In genomic region chr3:108590443-108590842, GRCh38 we compare ENCODE assay signal across 8 cellular contexts. TPM values are rescaled to one million over a fixed set of nuclear protein-coding genes. Genes with fewer than 3 reads are reported as not detected.
DNase-seq lines count a peak whose midpoint lies in the region; ATAC-seq and TF ChIP-seq lines count a peak whose summit lies in the region.

No MANE protein-coding gene starts in this region.

- 20% methylated on average over 4 of the region's 4 CpGs for WGBS in SK-N-SH (ENCODE audit: low lambda C conversion rate)

- H3K9ac ChIP-seq in SK-N-SH (peak overlapping the region; percentile 88; the same call in 1 of the 2 replicates), fibroblast of lung (ENCODE audit: insufficient read depth, low read length) (peak overlapping the region; percentile 89), skeletal muscle satellite cell (ENCODE audit: low read depth, low read length) (peak overlapping the region; percentile 96)

- peak; percentile 2 for DNase-seq in SK-N-SH
- DNase-seq in RKO (ENCODE audit: low spot score) = peak; percentile 42
- DNase-seq in fibroblast of lung (ENCODE audit: low read depth in 2 of 2) = peak in 1 of 2 donors; percentile 8
- DNase-seq in stimulated activated CD4-positive, alpha-beta T cell treated with anti-CD3 and anti-CD28 coated beads, Interleukin-4, amount 100 ng/mL, for 24 hours = no peak
- DNase-seq in putamen (ENCODE audit: low spot score) = no peak

- H2AFZ ChIP-seq in SK-N-SH (ENCODE audit: low read depth) = no peak overlapping the region; the same call in 1 of the 2 replicates
- peak overlapping the region; percentile 26 for H2AFZ ChIP-seq in fibroblast of lung (ENCODE audit: low read length)

- ATAC-seq in SK-N-SH treated with all-trans-retinoic acid at 6 μM for 48 hours (no peak), HG02642 (IDR thresholded peaks at IDR 0.05; ENCODE audit: poor library complexity, unreplicated experiment) (no peak)

- no peak for TF ChIP-seq RAD21 in SK-N-SH (IDR thresholded peaks at IDR 0.05; ENCODE audit: low read length)

- peaks cover 11% of the 10 kb centered on the region for H3F3A ChIP-seq in SK-N-SH (replicated peaks; ENCODE audit: insufficient read depth)

- H3K27ac ChIP-seq in SK-N-SH (ENCODE audit: low read depth in 2 of 2, low read length in 1 of 2) = peak overlapping the region; percentile 25 to 94; a peak in 3 of 4 replicates
- H3K27ac ChIP-seq in fibroblast of lung (ENCODE audit: insufficient read depth, low read length) = peak overlapping the region; percentile 93

- H3K4me1 ChIP-seq in SK-N-SH (ENCODE audit: control insufficient read depth in 1 of 2, insufficient read depth in 2 of 2, low read depth in 1 of 2, low read length in 1 of 2) (peaks cover 0 to 10% of the 10 kb centered on the region in 2 experiments; a peak in 3 of 4 replicates), fibroblast of lung (ENCODE audit: control insufficient read depth, extremely low read depth, insufficient read depth, low read length) (peaks cover 4% of the 10 kb centered on the region), skeletal muscle satellite cell (ENCODE audit: control insufficient read depth, insufficient read depth, low read length) (peaks cover 24% of the 10 kb centered on the region)

- H3K9me3 ChIP-seq in SK-N-SH (no peaks in the 10 kb centered on the region), fibroblast of lung (ENCODE audit: control insufficient read depth, insufficient read depth, low read depth, low read length) (no peaks in the 10 kb centered on the region), skeletal muscle satellite cell (replicated peaks; ENCODE audit: low read length) (no peaks in the 10 kb centered on the region)

- H4K20me1 ChIP-seq in SK-N-SH (ENCODE audit: insufficient read depth) (no peaks in the 10 kb centered on the region), fibroblast of lung (ENCODE audit: control insufficient read depth, extremely low read depth, insufficient read depth, low read length) (no peaks in the 10 kb centered on the region)

- H3K4me3 ChIP-seq in SK-N-SH (ENCODE audit: low read depth in 2 of 2, low read length in 1 of 2) (peak overlapping the region; percentile 85 to 98), fibroblast of lung (replicated peaks in 1 of 4; ENCODE audit: control extremely low read depth in 1 of 4, insufficient read depth in 1 of 4, low read depth in 3 of 4, low read length in 4 of 4) (peak overlapping the region; percentile 67 to 93 (median 78)), skeletal muscle satellite cell (ENCODE audit: low read length) (peak overlapping the region; percentile 94)

- H3K9me2 ChIP-seq in SK-N-SH = no peaks in the 10 kb centered on the region

- H3K27me3 ChIP-seq in SK-N-SH (ENCODE audit: insufficient read depth) (no peaks in the 10 kb centered on the region), fibroblast of lung (ENCODE audit: control insufficient read depth, insufficient read depth, low read length) (no peaks in the 10 kb centered on the region), skeletal muscle satellite cell (ENCODE audit: control insufficient read depth, insufficient read depth, low read length) (no peaks in the 10 kb centered on the region)

- CTCF ChIA-PET in SK-N-SH (lab: Yijun Ruan, JAX) = interaction anchor here (1.1 to 2.3 kb wide), 3 partner anchors 9 to 328 kb away, joined by 3 to 8 read pairs (median 6); no protein-coding TSS in a partner anchor

- POLR2A ChIA-PET in SK-N-SH (lab: Yijun Ruan, JAX) = interaction anchor here (1.3 to 1.4 kb wide), 2 partner anchors 10 to 103 kb away, joined by 3 to 6 read pairs; no protein-coding TSS in a partner anchor

- TF ChIP-seq CTCF in SK-N-SH (IDR thresholded peaks at IDR 0.05) = no peak
- TF ChIP-seq CTCF in fibroblast of lung (conservative IDR thresholded peaks at IDR 0.05 in 1 of 2, IDR thresholded peaks at IDR 0.05 in 1 of 2; ENCODE audit: low read depth in 1 of 2, low read length in 2 of 2) = no peak

- TF ChIP-seq EP300 in SK-N-SH (IDR thresholded peaks at IDR 0.05; ENCODE audit: borderline replicate concordance in 1 of 2, low read depth in 1 of 2, low read length in 1 of 2) = no peak

- peak overlapping the region; percentile 75 for H3K4me2 ChIP-seq in SK-N-SH
- peak overlapping the region; percentile 82 for H3K4me2 ChIP-seq in fibroblast of lung (ENCODE audit: extremely low read depth, insufficient read depth, low read length)
- peak overlapping the region; percentile 83 for H3K4me2 ChIP-seq in skeletal muscle satellite cell (ENCODE audit: low read length)

- H3K79me2 ChIP-seq in SK-N-SH (ENCODE audit: insufficient read depth) = peaks cover 75% of the 10 kb centered on the region
- peaks cover 43% of the 10 kb centered on the region for H3K79me2 ChIP-seq in fibroblast of lung (ENCODE audit: control insufficient read depth, insufficient read depth, low read length)

- H3K36me3 ChIP-seq in SK-N-SH (replicated peaks in 1 of 2; ENCODE audit: control insufficient read depth in 1 of 2, insufficient read depth in 2 of 2, low read length in 1 of 2) = no peaks in the 10 kb centered on the region
- H3K36me3 ChIP-seq in fibroblast of lung (ENCODE audit: control insufficient read depth, insufficient read depth, low read length) = no peaks in the 10 kb centered on the region
- no peaks in the 10 kb centered on the region for H3K36me3 ChIP-seq in skeletal muscle satellite cell (ENCODE audit: insufficient read depth, low read length)

TF ChIP-seq in SK-N-SH, 30 proteins besides CTCF, POLR2A, EP300 and RAD21 (continues in another document):
- TF ChIP-seq SIN3A (IDR thresholded peaks at IDR 0.05; ENCODE audit: borderline replicate concordance, low read depth, low read length) (no peak), ZBTB33 (IDR thresholded peaks at IDR 0.05; ENCODE audit: borderline replicate concordance, low read depth) (no peak), RXRA (IDR thresholded peaks at IDR 0.05; ENCODE audit: borderline replicate concordance, low read depth) (no peak), FOXJ3 (CRISPR knock-in tag; IDR thresholded peaks at IDR 0.05) (no peak)

TF ChIP-seq in SK-N-SH treated with all-trans-retinoic acid at 6 μM for 48 hours, 23 proteins besides CTCF, POLR2A, EP300 and RAD21 (continues in another document):
- TF ChIP-seq ISL1 (CRISPR knock-in tag; IDR thresholded peaks at IDR 0.05) (no peak), TCF4 (CRISPR knock-in tag; IDR thresholded peaks at IDR 0.05; ENCODE audit: borderline replicate concordance) (no peak), PATZ1 (CRISPR knock-in tag; IDR thresholded peaks at IDR 0.05; ENCODE audit: borderline replicate concordance) (no peak), ARNTL (CRISPR knock-in tag; IDR thresholded peaks at IDR 0.05; ENCODE audit: borderline replicate concordance, low read depth) (no peak), CREB5 (CRISPR knock-in tag; IDR thresholded peaks at IDR 0.05; ENCODE audit: low read depth) (no peak), ZNF8 (CRISPR knock-in tag; IDR thresholded peaks at IDR 0.05) (no peak)

RNA-seq across cellular contexts. Expression of gene DZIP3, which starts 0.9 kb away (rescaled TPM):
- polyA plus RNA-seq in SK-N-SH (2012; rRNA removed) (6.3 and 9.2 TPM in 2 replicates), fibroblast of lung (10.2 and 11.0 TPM in 2 replicates)
- 7.0 and 7.1 TPM in 2 replicates for polyA plus RNA-seq in SK-N-SH (2012; cell fraction: cytosol; rRNA removed)
- polyA plus RNA-seq in SK-N-SH (2012; cell fraction: nucleus; rRNA removed) = 10.1 and 19.5 TPM in 2 replicates
- total RNA-seq in fibroblast of lung = 19.3 and 26.4 TPM in 2 replicates
- polyA plus RNA-seq in fibroblast of lung (2012) = 6.9 and 7.1 TPM in 2 replicates
- 0.82 and 1.1 TPM in 2 replicates for polyA minus RNA-seq in fibroblast of lung (ENCODE audit: low replicate concordance)
- 8.3 and 9.9 TPM in 2 replicates for total RNA-seq in skeletal muscle satellite cell (2012; rRNA removed)

RNA-seq across cellular contexts. Expression of gene CIP2A, which starts 1.2 kb away (rescaled TPM):
- polyA plus RNA-seq in SK-N-SH (2012; rRNA removed) (6.9 and 7.1 TPM in 2 replicates), fibroblast of lung (7.9 and 20.2 TPM in 2 replicates)
- polyA plus RNA-seq in SK-N-SH (2012; cell fraction: cytosol; rRNA removed) = 7.8 TPM in 2 replicates
- polyA plus RNA-seq in SK-N-SH (2012; cell fraction: nucleus; rRNA removed) = 11.9 and 12.9 TPM in 2 replicates
- 5.4 and 10.1 TPM in 2 replicates for total RNA-seq in fibroblast of lung
- 5.5 and 14.6 TPM in 2 replicates for polyA plus RNA-seq in fibroblast of lung (2012)
- 5.1 and 17.2 TPM in 2 replicates for polyA minus RNA-seq in fibroblast of lung (ENCODE audit: low replicate concordance)
- total RNA-seq in skeletal muscle satellite cell (2012; rRNA removed) = 18.0 and 18.3 TPM in 2 replicates

Comparison
In these comparisons a context has a peak if more than half of its experiments do, and no peak if none do; other contexts are left out.
1. DNase-seq: peak in SK-N-SH (single experiment) and RKO (single experiment); none in stimulated activated CD4-positive, alpha-beta T cell treated with anti-CD3 and anti-CD28 coated beads, Interleukin-4, amount 100 ng/mL, for 24 hours (single experiment) and putamen (single experiment).
2. Peak in every context shown above with its lines, with median percentiles within 50 percentile points of each other: H3K4me2 ChIP-seq, H3K4me3 ChIP-seq and H3K9ac ChIP-seq.